In genomic region chr20:42635699-42636411, GRCh38 we compare ENCODE assay signal across 17 cellular contexts.
DNase-seq lines count a peak whose midpoint lies in the region; ATAC-seq, FAIRE-seq and TF ChIP-seq lines count a peak whose summit lies in the region.
"Had no signal": no experiment of that assay in that cellular context is flagged by ENCODE, and none has a peak within 500 bp of the region (broad histone marks: within the 10 kb centered on the region; RNA-seq: fewer than 3 reads in every experiment).

No MANE protein-coding gene starts in this region.

- no peak for ATAC-seq in GM19463 (IDR thresholded peaks at IDR 0.05; ENCODE audit: unreplicated experiment)
- ATAC-seq: CD8-positive, alpha-beta T cell; GM23338 had no signal

- H3K27ac Mint-ChIP-seq in Calu3 (ENCODE audit: unreplicated experiment) = no peak overlapping the region
- H3K27ac Mint-ChIP-seq: B cell; CD8-positive, alpha-beta T cell; GM23338 had no signal

- H3K36me3 Mint-ChIP-seq in Calu3 (ENCODE audit: insufficient read depth, unreplicated experiment) = no peaks in the 10 kb centered on the region
- H3K36me3 Mint-ChIP-seq: CD8-positive, alpha-beta T cell had no signal

- no TSS peak for BruUV-seq in Calu3 (replicated peaks; lab: Mats Ljungman, UMichigan)

- H3K4me1 Mint-ChIP-seq in Calu3 (ENCODE audit: low read depth, unreplicated experiment) = peaks cover 28% of the 10 kb centered on the region
- H3K4me1 Mint-ChIP-seq: B cell, GM23338 had no signal

- TF ChIP-seq CTCF in Calu3 (IDR thresholded peaks at IDR 0.05; ENCODE audit: unreplicated experiment) = no peak

- DNase-seq in Calu3 = peak; percentile 8
- peak; percentile 90 for DNase-seq in kidney tubule cell (ENCODE audit: low spot score)
- peak; percentile 47 for DNase-seq in renal cortical epithelial cell (ENCODE audit: low read depth)
- DNase-seq in urothelium cell line (ENCODE audit: low spot score) = no peak
- no peak for DNase-seq in NCI-H510A (lab: John Stamatoyannopoulos, UW)
- DNase-seq in NCI-H345 treated with DMSO at 0.1 percent for 48 hours (lab: John Stamatoyannopoulos, UW; ENCODE audit: unreplicated experiment) = no peak
- DNase-seq: 8988T; CD8-positive, alpha-beta T cell; COR-L47; HCEC 1CT had no signal

- no peak for FAIRE-seq in urothelium cell line (lab: Jason Lieb, UNC)
- FAIRE-seq: D721Med, G401.6, GM12891, H54 had no signal

- CTCF ChIA-PET in Calu3 (lab: Charles Lee) = interaction anchor here (0.8 to 1.0 kb wide), 2 partner anchors 31 to 104 kb away, joined by 4 to 5 read pairs; no protein-coding TSS in a partner anchor

- H3K27me3 Mint-ChIP-seq in Calu3 (ENCODE audit: unreplicated experiment) = no peaks in the 10 kb centered on the region
- H3K27me3 Mint-ChIP-seq: B cell had no signal

- peaks cover 4% of the 10 kb centered on the region for H3K9me3 Mint-ChIP-seq in Calu3 (ENCODE audit: low read depth, unreplicated experiment)
- H3K9me3 Mint-ChIP-seq: CD8-positive, alpha-beta T cell had no signal

- no peak overlapping the region for H3K4me3 Mint-ChIP-seq in Calu3 (ENCODE audit: low read depth, unreplicated experiment)
- H3K4me3 Mint-ChIP-seq: B cell; CD8-positive, alpha-beta T cell; GM23338 had no signal

- intact Hi-C loops in Calu3 (cut with micrococcal nuclease; ENCODE audit: unreplicated experiment) = loop anchor here (2.0 kb wide), 1 partner anchor 31 kb away; no protein-coding TSS in a partner anchor

Comparison
In these comparisons a context has a peak if more than half of its experiments do, and no peak if none do; other contexts are left out.
1. DNase-seq: peak in Calu3 (single experiment), kidney tubule cell (single experiment) and renal cortical epithelial cell (single experiment); none in urothelium cell line (single experiment), NCI-H510A (single experiment) and NCI-H345 treated with DMSO at 0.1 percent for 48 hours (single experiment).